Comparison of ENCODE assay signal across 1 cellular context in the genomic region with DNA sequence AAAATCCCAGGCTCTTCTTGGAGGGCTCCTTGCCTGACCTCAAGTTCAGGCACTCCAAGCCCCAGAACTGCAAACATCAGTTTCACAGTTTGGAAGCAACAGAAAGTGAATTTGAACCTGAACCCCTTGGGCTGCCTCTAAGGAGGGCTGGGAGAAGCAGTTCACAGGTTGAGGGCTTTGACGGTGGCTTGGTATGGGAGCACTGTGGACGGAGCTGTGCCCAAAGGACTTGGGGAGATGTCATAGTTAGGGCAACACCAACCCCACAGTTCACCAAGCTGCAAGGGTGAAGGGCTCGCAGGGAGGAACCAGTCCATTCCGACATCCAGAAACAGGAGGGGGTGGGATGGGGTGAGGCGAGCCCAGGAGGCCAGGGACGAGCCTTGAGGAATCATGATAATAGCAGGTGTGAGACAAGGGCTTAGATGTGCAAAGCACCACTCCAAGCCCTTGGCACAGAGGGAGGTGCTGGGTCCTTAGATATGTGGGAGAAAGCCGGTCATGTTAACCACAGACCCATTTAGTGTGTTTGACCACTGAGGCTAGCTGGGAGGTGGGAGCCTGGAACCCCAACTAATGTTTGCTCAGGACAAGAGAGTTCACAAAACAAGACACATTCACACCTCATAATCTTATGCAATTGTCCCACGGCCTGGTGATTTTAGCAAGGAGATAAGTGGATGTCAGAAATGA.
TF ChIP-seq lines count a peak whose summit lies in the region.

No MANE protein-coding gene starts in this region.

TF ChIP-seq in liver, 16 proteins besides CTCF, POLR2A, EP300 and RAD21 (continued from another document):
- TF ChIP-seq ZBTB33 (IDR thresholded peaks at IDR 0.05) = no peak
- peak; percentile 0 for TF ChIP-seq NR2F2 (IDR thresholded peaks at IDR 0.05)
- TF ChIP-seq YY1 (IDR thresholded peaks at IDR 0.05) = no peak
- TF ChIP-seq TAF1 (conservative IDR thresholded peaks at IDR 0.05) = no peak
